In the genomic region with DNA sequence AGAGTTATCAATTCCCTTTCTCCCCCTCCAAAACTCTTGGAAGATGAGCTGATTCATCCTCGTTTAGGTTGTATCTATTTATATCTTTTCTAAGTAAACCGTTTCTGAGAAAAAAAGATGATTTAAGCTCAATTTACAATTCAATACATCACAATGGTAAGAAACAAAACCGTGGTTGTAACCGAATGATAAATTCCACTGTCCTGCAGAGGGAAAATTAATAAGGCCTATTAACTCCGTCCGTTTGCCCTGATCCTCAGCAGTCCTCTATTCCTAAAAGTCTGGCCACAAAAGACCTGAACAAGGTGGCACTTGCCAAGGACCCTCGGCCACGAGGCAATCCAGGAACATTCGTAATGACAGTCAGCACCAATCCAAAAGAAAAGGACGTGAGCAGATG, we compare ENCODE assay signal across 1 cellular context.
TF ChIP-seq lines count a peak whose summit lies in the region.

No MANE protein-coding gene starts in this region.

TF ChIP-seq in H1, 55 proteins besides CTCF, POLR2A, EP300 and RAD21 (continued from another document):
- TF ChIP-seq, protein P1, sequence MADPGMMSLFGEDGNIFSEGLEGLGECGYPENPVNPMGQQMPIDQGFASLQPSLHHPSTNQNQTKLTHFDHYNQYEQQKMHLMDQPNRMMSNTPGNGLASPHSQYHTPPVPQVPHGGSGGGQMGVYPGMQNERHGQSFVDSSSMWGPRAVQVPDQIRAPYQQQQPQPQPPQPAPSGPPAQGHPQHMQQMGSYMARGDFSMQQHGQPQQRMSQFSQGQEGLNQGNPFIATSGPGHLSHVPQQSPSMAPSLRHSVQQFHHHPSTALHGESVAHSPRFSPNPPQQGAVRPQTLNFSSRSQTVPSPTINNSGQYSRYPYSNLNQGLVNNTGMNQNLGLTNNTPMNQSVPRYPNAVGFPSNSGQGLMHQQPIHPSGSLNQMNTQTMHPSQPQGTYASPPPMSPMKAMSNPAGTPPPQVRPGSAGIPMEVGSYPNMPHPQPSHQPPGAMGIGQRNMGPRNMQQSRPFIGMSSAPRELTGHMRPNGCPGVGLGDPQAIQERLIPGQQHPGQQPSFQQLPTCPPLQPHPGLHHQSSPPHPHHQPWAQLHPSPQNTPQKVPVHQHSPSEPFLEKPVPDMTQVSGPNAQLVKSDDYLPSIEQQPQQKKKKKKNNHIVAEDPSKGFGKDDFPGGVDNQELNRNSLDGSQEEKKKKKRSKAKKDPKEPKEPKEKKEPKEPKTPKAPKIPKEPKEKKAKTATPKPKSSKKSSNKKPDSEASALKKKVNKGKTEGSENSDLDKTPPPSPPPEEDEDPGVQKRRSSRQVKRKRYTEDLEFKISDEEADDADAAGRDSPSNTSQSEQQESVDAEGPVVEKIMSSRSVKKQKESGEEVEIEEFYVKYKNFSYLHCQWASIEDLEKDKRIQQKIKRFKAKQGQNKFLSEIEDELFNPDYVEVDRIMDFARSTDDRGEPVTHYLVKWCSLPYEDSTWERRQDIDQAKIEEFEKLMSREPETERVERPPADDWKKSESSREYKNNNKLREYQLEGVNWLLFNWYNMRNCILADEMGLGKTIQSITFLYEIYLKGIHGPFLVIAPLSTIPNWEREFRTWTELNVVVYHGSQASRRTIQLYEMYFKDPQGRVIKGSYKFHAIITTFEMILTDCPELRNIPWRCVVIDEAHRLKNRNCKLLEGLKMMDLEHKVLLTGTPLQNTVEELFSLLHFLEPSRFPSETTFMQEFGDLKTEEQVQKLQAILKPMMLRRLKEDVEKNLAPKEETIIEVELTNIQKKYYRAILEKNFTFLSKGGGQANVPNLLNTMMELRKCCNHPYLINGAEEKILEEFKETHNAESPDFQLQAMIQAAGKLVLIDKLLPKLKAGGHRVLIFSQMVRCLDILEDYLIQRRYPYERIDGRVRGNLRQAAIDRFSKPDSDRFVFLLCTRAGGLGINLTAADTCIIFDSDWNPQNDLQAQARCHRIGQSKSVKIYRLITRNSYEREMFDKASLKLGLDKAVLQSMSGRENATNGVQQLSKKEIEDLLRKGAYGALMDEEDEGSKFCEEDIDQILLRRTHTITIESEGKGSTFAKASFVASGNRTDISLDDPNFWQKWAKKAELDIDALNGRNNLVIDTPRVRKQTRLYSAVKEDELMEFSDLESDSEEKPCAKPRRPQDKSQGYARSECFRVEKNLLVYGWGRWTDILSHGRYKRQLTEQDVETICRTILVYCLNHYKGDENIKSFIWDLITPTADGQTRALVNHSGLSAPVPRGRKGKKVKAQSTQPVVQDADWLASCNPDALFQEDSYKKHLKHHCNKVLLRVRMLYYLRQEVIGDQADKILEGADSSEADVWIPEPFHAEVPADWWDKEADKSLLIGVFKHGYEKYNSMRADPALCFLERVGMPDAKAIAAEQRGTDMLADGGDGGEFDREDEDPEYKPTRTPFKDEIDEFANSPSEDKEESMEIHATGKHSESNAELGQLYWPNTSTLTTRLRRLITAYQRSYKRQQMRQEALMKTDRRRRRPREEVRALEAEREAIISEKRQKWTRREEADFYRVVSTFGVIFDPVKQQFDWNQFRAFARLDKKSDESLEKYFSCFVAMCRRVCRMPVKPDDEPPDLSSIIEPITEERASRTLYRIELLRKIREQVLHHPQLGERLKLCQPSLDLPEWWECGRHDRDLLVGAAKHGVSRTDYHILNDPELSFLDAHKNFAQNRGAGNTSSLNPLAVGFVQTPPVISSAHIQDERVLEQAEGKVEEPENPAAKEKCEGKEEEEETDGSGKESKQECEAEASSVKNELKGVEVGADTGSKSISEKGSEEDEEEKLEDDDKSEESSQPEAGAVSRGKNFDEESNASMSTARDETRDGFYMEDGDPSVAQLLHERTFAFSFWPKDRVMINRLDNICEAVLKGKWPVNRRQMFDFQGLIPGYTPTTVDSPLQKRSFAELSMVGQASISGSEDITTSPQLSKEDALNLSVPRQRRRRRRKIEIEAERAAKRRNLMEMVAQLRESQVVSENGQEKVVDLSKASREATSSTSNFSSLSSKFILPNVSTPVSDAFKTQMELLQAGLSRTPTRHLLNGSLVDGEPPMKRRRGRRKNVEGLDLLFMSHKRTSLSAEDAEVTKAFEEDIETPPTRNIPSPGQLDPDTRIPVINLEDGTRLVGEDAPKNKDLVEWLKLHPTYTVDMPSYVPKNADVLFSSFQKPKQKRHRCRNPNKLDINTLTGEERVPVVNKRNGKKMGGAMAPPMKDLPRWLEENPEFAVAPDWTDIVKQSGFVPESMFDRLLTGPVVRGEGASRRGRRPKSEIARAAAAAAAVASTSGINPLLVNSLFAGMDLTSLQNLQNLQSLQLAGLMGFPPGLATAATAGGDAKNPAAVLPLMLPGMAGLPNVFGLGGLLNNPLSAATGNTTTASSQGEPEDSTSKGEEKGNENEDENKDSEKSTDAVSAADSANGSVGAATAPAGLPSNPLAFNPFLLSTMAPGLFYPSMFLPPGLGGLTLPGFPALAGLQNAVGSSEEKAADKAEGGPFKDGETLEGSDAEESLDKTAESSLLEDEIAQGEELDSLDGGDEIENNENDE (IDR thresholded peaks at IDR 0.05; ENCODE audit: insufficient replicate concordance, low read length) = no peak
- no peak for TF ChIP-seq POLR2AphosphoS5 (IDR thresholded peaks at IDR 0.05; ENCODE audit: low read depth, low read length)
- no peak for TF ChIP-seq BRCA1 (IDR thresholded peaks at IDR 0.05; ENCODE audit: low read depth, low read length)
- TF ChIP-seq SIRT6 (IDR thresholded peaks at IDR 0.05; ENCODE audit: low read length) = no peak
- TF ChIP-seq RXRA (IDR thresholded peaks at IDR 0.05; ENCODE audit: insufficient read depth, low read depth, low read length) = no peak
- TF ChIP-seq RBBP5 (IDR thresholded peaks at IDR 0.05; ENCODE audit: borderline replicate concordance, low read depth, low read length) = no peak
- TF ChIP-seq CEBPB (IDR thresholded peaks at IDR 0.05; ENCODE audit: low read depth, low read length) = no peak
- no peak for TF ChIP-seq BACH1 (IDR thresholded peaks at IDR 0.05; ENCODE audit: low read length)
- TF ChIP-seq, protein P2, sequence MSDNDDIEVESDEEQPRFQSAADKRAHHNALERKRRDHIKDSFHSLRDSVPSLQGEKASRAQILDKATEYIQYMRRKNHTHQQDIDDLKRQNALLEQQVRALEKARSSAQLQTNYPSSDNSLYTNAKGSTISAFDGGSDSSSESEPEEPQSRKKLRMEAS (IDR thresholded peaks at IDR 0.05) = no peak
TF ChIP-seq in H1: peak in this region for 0.
